ENCODE assay signal across 1 cellular context in genomic region chr14:24078146-24078545, GRCh38.
TF ChIP-seq lines count a peak whose summit lies in the region.

No MANE protein-coding gene starts in this region.

TF ChIP-seq in H1, 55 proteins besides CTCF, POLR2A, EP300 and RAD21:
- no peak for TF ChIP-seq BRCA1 (IDR thresholded peaks at IDR 0.05; ENCODE audit: low read depth, low read length)
- TF ChIP-seq KDM1A (IDR thresholded peaks at IDR 0.05; ENCODE audit: borderline replicate concordance, low read length): no peak
- TF ChIP-seq CHD2 (IDR thresholded peaks at IDR 0.05; ENCODE audit: low read length): no peak
- TF ChIP-seq SP2 (IDR thresholded peaks at IDR 0.05; ENCODE audit: low read length): no peak
